In the genomic region with DNA sequence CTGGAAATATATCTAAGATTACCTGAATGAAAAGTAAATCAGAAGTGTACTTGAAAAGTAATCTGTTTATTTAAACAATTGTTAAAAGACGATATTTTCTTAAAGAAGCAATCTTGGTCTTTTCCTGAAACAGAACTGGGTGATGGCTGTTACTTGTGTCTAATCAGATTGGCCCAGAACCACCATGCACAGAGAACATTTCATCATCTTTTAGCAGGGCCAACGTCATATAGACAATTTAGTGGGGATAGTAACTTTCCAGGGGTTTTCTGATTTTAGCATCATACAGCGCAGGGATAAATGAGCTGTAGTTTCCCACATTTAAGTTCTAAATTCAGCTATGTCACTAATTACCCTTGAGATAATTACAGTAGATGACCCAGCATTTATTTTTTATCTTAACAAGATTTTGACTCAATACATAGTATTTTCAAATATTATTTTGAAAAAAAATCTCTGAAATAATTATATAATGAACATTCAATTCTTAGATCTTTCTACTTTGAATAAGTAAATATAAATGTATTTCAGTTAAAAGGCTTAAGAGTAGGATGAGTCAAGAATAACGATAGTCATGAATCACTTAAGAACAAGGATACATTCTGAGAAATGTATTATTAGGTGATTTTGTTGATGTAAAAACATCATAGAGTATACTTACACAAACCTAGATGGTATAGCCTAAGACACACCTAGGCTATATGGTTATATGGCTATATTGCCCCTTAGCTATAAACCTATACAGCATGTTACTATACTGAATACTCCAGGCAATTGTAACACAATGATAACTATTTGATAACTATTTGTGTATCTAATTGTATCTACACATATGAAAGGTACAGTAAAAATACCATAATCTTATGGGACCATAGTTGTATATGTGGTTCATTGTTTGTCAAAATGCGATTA, we compare ENCODE assay signal across 16 cellular contexts.
DNase-seq lines count a peak whose midpoint lies in the region; ATAC-seq and TF ChIP-seq lines count a peak whose summit lies in the region.
"Had no signal": no experiment of that assay in that cellular context is flagged by ENCODE, and none has a peak within 500 bp of the region (broad histone marks: within the 10 kb centered on the region; RNA-seq: fewer than 3 reads in every experiment).

No MANE protein-coding gene starts in this region.

- TF ChIP-seq CTCF in epithelial cell of esophagus (IDR thresholded peaks at IDR 0.05; ENCODE audit: insufficient read depth, low read depth, low read length, missing control alignments) (no peak), brain microvascular endothelial cell (IDR thresholded peaks at IDR 0.05; ENCODE audit: low read depth, low read length, missing control alignments) (no peak), MM.1S (IDR thresholded peaks at IDR 0.05; ENCODE audit: low read length) (no peak)

- no peak overlapping the region for H2AFZ ChIP-seq in MM.1S (ENCODE audit: low read length)
- H2AFZ ChIP-seq: GM23338 had no signal

- no peak overlapping the region for H3K9ac ChIP-seq in MM.1S (ENCODE audit: low read length)
- H3K9ac ChIP-seq: BLaER1 had no signal

- H3K4me1 ChIP-seq in MM.1S (ENCODE audit: low read length), result peaks cover 13% of the 10 kb centered on the region
- H3K4me1 ChIP-seq: BLaER1, Caco-2 had no signal

- H3K79me2 ChIP-seq in MM.1S (ENCODE audit: low read length), result no peaks in the 10 kb centered on the region

- no peaks in the 10 kb centered on the region for H3K9me3 ChIP-seq in MM.1S (replicated peaks; ENCODE audit: insufficient read depth, low read length)
- H3K9me3 ChIP-seq: Caco-2 had no signal

- H3K4me2 ChIP-seq in MM.1S (ENCODE audit: low read depth, low read length), result no peak overlapping the region
- H3K4me2 ChIP-seq: BLaER1, GM23338 had no signal

- H3F3A ChIP-seq in MM.1S (ENCODE audit: insufficient read depth, low read length), result no peaks in the 10 kb centered on the region

- H3K36me3 ChIP-seq in brain microvascular endothelial cell (replicated peaks), result no peaks in the 10 kb centered on the region
- H3K36me3 ChIP-seq in MM.1S (replicated peaks; ENCODE audit: insufficient read depth, low read length), result no peaks in the 10 kb centered on the region
- H3K36me3 ChIP-seq: BLaER1 had no signal

- ATAC-seq in GM19467 (IDR thresholded peaks at IDR 0.05; ENCODE audit: unreplicated experiment), result no peak
- ATAC-seq: GM23338 had no signal

- H3K4me3 ChIP-seq in epithelial cell of esophagus (ENCODE audit: low read length) (no peak overlapping the region), brain microvascular endothelial cell (ENCODE audit: low read depth, low read length) (no peak overlapping the region), MM.1S (ENCODE audit: low read length) (no peak overlapping the region)
- H3K4me3 ChIP-seq: BLaER1, GM23338 had no signal

- no peaks in the 10 kb centered on the region for H3K27me3 ChIP-seq in brain microvascular endothelial cell (replicated peaks)
- no peaks in the 10 kb centered on the region for H3K27me3 ChIP-seq in MM.1S (replicated peaks; ENCODE audit: insufficient read depth, low read length)
- H3K27me3 ChIP-seq: BLaER1 had no signal

- in situ Hi-C loops in brain microvascular endothelial cell (cut with HindIII; ENCODE audit: low pct_ligation_motif_present, low sequenced_read_pairs), result no loop called here

- no peak overlapping the region for H3K27ac ChIP-seq in brain microvascular endothelial cell
- H3K27ac ChIP-seq in MM.1S (ENCODE audit: low read length), result no peak overlapping the region
- H3K27ac ChIP-seq: BLaER1 had no signal

- DNase-seq in amniotic epithelial cell (ENCODE audit: low read depth) (peak; percentile 61), epithelial cell of esophagus (ENCODE audit: low read depth) (peak; percentile 26), iris pigment epithelial cell (ENCODE audit: low read depth) (peak; percentile 55), brain microvascular endothelial cell (no peak), GM03348 (ENCODE audit: low spot score) (no peak), MM.1S (no peak)
- DNase-seq: AML-193; Caco-2; CD8-positive, alpha-beta memory T cell; DND-41; GDM1; H7; IMR-90 had no signal

- no peaks in the 10 kb centered on the region for H4K20me1 ChIP-seq in MM.1S (ENCODE audit: insufficient read depth, low read length)
- H4K20me1 ChIP-seq: BLaER1 had no signal

- no peaks in the 10 kb centered on the region for H3K9me2 ChIP-seq in MM.1S (replicated peaks; ENCODE audit: insufficient read depth, low read length)

Comparison
In these comparisons a context has a peak if more than half of its experiments do, and no peak if none do; other contexts are left out.
1. DNase-seq: peak in amniotic epithelial cell (single experiment), epithelial cell of esophagus (single experiment) and iris pigment epithelial cell (single experiment); none in brain microvascular endothelial cell (single experiment), GM03348 (single experiment) and MM.1S (single experiment).